Comparison of ENCODE assay signal across 8 cellular contexts in the genomic region with DNA sequence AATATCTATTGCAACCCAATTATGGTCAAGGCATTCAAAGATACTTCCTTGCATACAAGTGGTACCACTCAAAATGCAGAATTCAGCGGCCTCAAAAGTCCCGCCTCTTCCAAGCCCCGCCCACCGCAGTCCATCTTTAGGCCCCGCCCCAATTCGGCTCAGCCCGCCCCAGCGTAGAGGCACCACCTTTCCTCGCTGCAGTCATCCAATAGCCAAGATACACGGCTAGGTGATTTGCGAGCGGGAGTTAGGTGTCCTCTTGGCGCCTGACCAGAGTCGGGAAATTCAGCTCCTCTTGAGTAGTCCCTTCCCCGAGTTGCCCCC. TPM values are rescaled to one million over a fixed set of nuclear protein-coding genes. Genes with fewer than 3 reads are reported as not detected.
DNase-seq lines count a peak whose midpoint lies in the region; ATAC-seq and TF ChIP-seq lines count a peak whose summit lies in the region.

No MANE protein-coding gene starts in this region.

- DNase-seq in AG04449 (ENCODE audit: low read depth, low spot score) (peak; percentile 9), NCI-H345 treated with DMSO at 0.1 percent for 48 hours (lab: John Stamatoyannopoulos, UW; ENCODE audit: unreplicated experiment) (peak; percentile 96), chondrocyte (ENCODE audit: low spot score) (no peak), left colon (peak; percentile 88 to 95)
- DNase-seq in activated CD4-positive, CD25-positive, alpha-beta regulatory T cell treated with anti-CD3 and anti-CD28 coated beads, Interleukin-2, amount 50 U/mL, for 72 hours = peak; percentile 89
- DNase-seq in stimulated activated CD4-positive, alpha-beta T cell treated with anti-CD3 and anti-CD28 coated beads, Interleukin-2, amount 100 ng/mL, for 24 hours = peak; percentile 92 to 94

- peak overlapping the region; percentile 96 for H3K27ac Mint-ChIP-seq in chondrocyte (ENCODE audit: unreplicated experiment)

- intact Hi-C loops in left colon (cut with DNase I, micrococcal nuclease) = no loop called here

- TF ChIP-seq CTCF in AG04449 (IDR thresholded peaks at IDR 0.05; ENCODE audit: insufficient read depth, low read length, missing control alignments) (no peak), chondrocyte (IDR thresholded peaks at IDR 0.05) (no peak)

- POLR2A ChIA-PET in AG04449 (lab: Yijun Ruan, JAX) = no interaction called here

- peaks cover 22% of the 10 kb centered on the region for H3K27me3 Mint-ChIP-seq in chondrocyte (ENCODE audit: low read depth)

- CTCF ChIA-PET in AG04449 (lab: Yijun Ruan, JAX) = interaction anchor here (1.1 kb wide), 1 partner anchor 27 kb away, joined by 3 read pairs; no protein-coding TSS in a partner anchor

- H3K36me3 Mint-ChIP-seq in chondrocyte (ENCODE audit: low read depth) = no peaks in the 10 kb centered on the region

- H3K9me3 Mint-ChIP-seq in chondrocyte (ENCODE audit: low read depth) = no peaks in the 10 kb centered on the region

- ATAC-seq in GM18909 (IDR thresholded peaks at IDR 0.05; ENCODE audit: poor library complexity, unreplicated experiment) (peak; percentile 76), HG03175 (IDR thresholded peaks at IDR 0.05; ENCODE audit: unreplicated experiment) (peak; percentile 73), left colon (peak; percentile 90)

- peak overlapping the region; percentile 78 for H3K4me3 ChIP-seq in AG04449 (ENCODE audit: low read depth, low read length)

- peak overlapping the region; percentile 90 for H3K4me3 Mint-ChIP-seq in chondrocyte (ENCODE audit: unreplicated experiment)

- H3K4me1 Mint-ChIP-seq in chondrocyte (ENCODE audit: low read depth) = peaks cover 22% of the 10 kb centered on the region

RNA-seq across cellular contexts. Expression of a gene that starts 0.4 kb away (rescaled TPM):
- total RNA-seq in chondrocyte (27.6 to 51.1 TPM (median 32.8 TPM) in 3 replicates), left colon (10 to 100 TPM; 59.8 to 60.4 TPM)
